In the genomic region with DNA sequence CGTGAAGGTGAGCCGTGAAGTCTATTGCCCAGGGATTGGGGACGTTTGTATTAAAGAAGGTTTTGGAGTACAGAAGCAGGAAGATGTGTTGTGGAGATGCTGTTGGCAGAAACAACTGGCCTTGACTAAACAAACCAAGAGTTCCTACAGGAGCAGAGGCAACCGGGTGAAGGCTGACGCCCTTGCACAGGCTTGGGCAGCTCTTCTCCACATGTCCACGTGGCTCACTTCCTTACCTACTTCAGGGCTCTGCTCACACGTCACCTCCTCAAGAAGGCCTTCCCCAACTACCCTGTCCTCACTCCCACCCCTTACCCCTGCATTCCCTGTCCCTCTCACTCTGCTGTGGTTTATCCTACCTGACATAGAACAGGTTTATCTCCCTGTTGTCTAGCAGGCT, we compare ENCODE assay signal across 18 cellular contexts.
DNase-seq lines count a peak whose midpoint lies in the region; ATAC-seq and FAIRE-seq lines count a peak whose summit lies in the region.
"Had no signal": no experiment of that assay in that cellular context is flagged by ENCODE, and none has a peak within 500 bp of the region (broad histone marks: within the 10 kb centered on the region; RNA-seq: fewer than 3 reads in every experiment).

No MANE protein-coding gene starts in this region.

- H3K4me1 Mint-ChIP-seq in dendritic cell treated with granulocyte-macrophage colony-stimulating factor and Interleukin-4, amounts not matched to agents 40 ng/mL and 50 ng/mL, for 4 days (ENCODE audit: low read depth) = peaks cover 49% of the 10 kb centered on the region

- peak; percentile 29 for DNase-seq in CD1c-positive myeloid dendritic cell (ENCODE audit: extremely low spot score)
- DNase-seq in HTR-8/SVneo (ENCODE audit: insufficient read length, low spot score) = no peak
- no peak for DNase-seq in Kasumi-1 (lab: John Stamatoyannopoulos, UW)
- DNase-seq in stimulated activated CD4-positive, alpha-beta T cell treated with anti-CD3 and anti-CD28 coated beads, Interleukin-4, amount 100 ng/mL, for 24 hours = no peak
- DNase-seq: Caco-2; CD4-positive, alpha-beta T cell; GM23248; H7; HFFc6 had no signal

- peak overlapping the region; percentile 2 for H3K27ac Mint-ChIP-seq in dendritic cell treated with granulocyte-macrophage colony-stimulating factor and Interleukin-4, amounts not matched to agents 40 ng/mL and 50 ng/mL, for 4 days
- H3K27ac Mint-ChIP-seq: CD4-positive, alpha-beta T cell; HFFc6 had no signal

- H3K36me3 Mint-ChIP-seq in dendritic cell treated with granulocyte-macrophage colony-stimulating factor and Interleukin-4, amounts not matched to agents 40 ng/mL and 50 ng/mL, for 4 days (ENCODE audit: low read depth) = no peaks in the 10 kb centered on the region

- intact Hi-C loops in dendritic cell treated with granulocyte-macrophage colony-stimulating factor and Interleukin-4, amounts not matched to agents 40 ng/mL and 50 ng/mL, for 4 days (cut with micrococcal nuclease) = no loop called here

- peak; percentile 9 for FAIRE-seq in HTR-8/SVneo (lab: Jason Lieb, UNC)
- FAIRE-seq: D721Med, G401.6, GM12892, GM18507 had no signal

- no peak for ATAC-seq in HG02588 (IDR thresholded peaks at IDR 0.05; ENCODE audit: unreplicated experiment)
- no peak for ATAC-seq in HG03097 (IDR thresholded peaks at IDR 0.05; ENCODE audit: low FRiP score, unreplicated experiment)
- ATAC-seq: HCT116 had no signal

- H3K27me3 Mint-ChIP-seq in dendritic cell treated with granulocyte-macrophage colony-stimulating factor and Interleukin-4, amounts not matched to agents 40 ng/mL and 50 ng/mL, for 4 days = no peaks in the 10 kb centered on the region
- H3K27me3 Mint-ChIP-seq: B cell; CD4-positive, alpha-beta T cell had no signal

- no peaks in the 10 kb centered on the region for H3K9me3 Mint-ChIP-seq in dendritic cell treated with granulocyte-macrophage colony-stimulating factor and Interleukin-4, amounts not matched to agents 40 ng/mL and 50 ng/mL, for 4 days
- H3K9me3 Mint-ChIP-seq: CD4-positive, alpha-beta T cell; HFFc6 had no signal

- H3K4me3 Mint-ChIP-seq in dendritic cell treated with granulocyte-macrophage colony-stimulating factor and Interleukin-4, amounts not matched to agents 40 ng/mL and 50 ng/mL, for 4 days = no peak overlapping the region
- H3K4me3 Mint-ChIP-seq: B cell; CD4-positive, alpha-beta T cell; HFFc6 had no signal
